ENCODE assay signal across 27 cellular contexts in genomic region chrX:22037911-22038537, GRCh38. TPM values are rescaled to one million over a fixed set of nuclear protein-coding genes. Genes with fewer than 3 reads are reported as not detected.
A peak's percentile ranks its signal among the peaks of the same experiment; 100 is the strongest.
DNase-seq lines count a peak whose midpoint lies in the region; ATAC-seq and TF ChIP-seq lines count a peak whose summit lies in the region.
"Had no signal": no experiment of that assay in that cellular context is flagged by ENCODE, and none has a peak within 500 bp of the region (broad histone marks: within the 10 kb centered on the region; RNA-seq: fewer than 3 reads in every experiment).

No MANE protein-coding gene starts in this region.

- TF ChIP-seq CTCF in chondrocyte (IDR thresholded peaks at IDR 0.05) (no peak), right atrium auricular region (IDR thresholded peaks at IDR 0.05) (no peak), body of pancreas (IDR thresholded peaks at IDR 0.05) (no peak)

- peaks cover 9% of the 10 kb centered on the region for H3K4me1 Mint-ChIP-seq in activated T-cell treated with anti-CD3 and anti-CD28 coated beads, Interleukin-2, amount 50 U/mL, for 72 hours (ENCODE audit: low read depth)
- H3K4me1 Mint-ChIP-seq in T-helper 17 cell (peaks cover 3% of the 10 kb centered on the region), chondrocyte (ENCODE audit: low read depth) (peaks cover 5% of the 10 kb centered on the region)

- no peak overlapping the region for H3K27ac Mint-ChIP-seq in activated T-cell treated with anti-CD3 and anti-CD28 coated beads, Interleukin-2, amount 50 U/mL, for 72 hours
- H3K27ac Mint-ChIP-seq in T-helper 17 cell (no peak overlapping the region), chondrocyte (ENCODE audit: unreplicated experiment) (peak overlapping the region; percentile 4)
- H3K27ac Mint-ChIP-seq: endodermal cell had no signal

- 79 to 84% methylated on average over 11 of the region's 13 CpGs for WGBS in body of pancreas, 2 donors

- H3K36me3 ChIP-seq in right atrium auricular region (no peaks in the 10 kb centered on the region), body of pancreas (replicated peaks in 1 of 2; ENCODE audit: insufficient read depth in 1 of 2, low read depth in 2 of 2) (no peaks in the 10 kb centered on the region)
- H3K36me3 ChIP-seq: BLaER1 treated with 17β-estradiol and CSF1 and Interleukin-3, amounts not matched to agents 10 nM and 100 nM; esophagus muscularis mucosa; left lung; uterus had no signal

- intact Hi-C loops in body of pancreas (cut with DNase I) = no loop called here

- H3K4me3 Mint-ChIP-seq in activated T-cell treated with anti-CD3 and anti-CD28 coated beads, Interleukin-2, amount 50 U/mL, for 72 hours = peak overlapping the region; percentile 12 to 33
- H3K4me3 Mint-ChIP-seq in T-helper 17 cell (peak overlapping the region; percentile 39), chondrocyte (ENCODE audit: unreplicated experiment) (no peak overlapping the region)
- H3K4me3 Mint-ChIP-seq: endodermal cell, naive B cell had no signal

- H3K27me3 Mint-ChIP-seq in activated T-cell treated with anti-CD3 and anti-CD28 coated beads, Interleukin-2, amount 50 U/mL, for 72 hours (ENCODE audit: low read depth) = no peaks in the 10 kb centered on the region
- H3K27me3 Mint-ChIP-seq in T-helper 17 cell = no peaks in the 10 kb centered on the region
- no peaks in the 10 kb centered on the region for H3K27me3 Mint-ChIP-seq in chondrocyte (ENCODE audit: low read depth)
- H3K27me3 Mint-ChIP-seq: naive B cell had no signal

- H3K4me3 ChIP-seq in right atrium auricular region = no peak overlapping the region
- no peak overlapping the region for H3K4me3 ChIP-seq in body of pancreas
- H3K4me3 ChIP-seq: BLaER1 treated with 17β-estradiol and CSF1 and Interleukin-3, amounts not matched to agents 10 nM and 100 nM; esophagus muscularis mucosa; left lung; PC-9; testis; uterus had no signal

- no peaks in the 10 kb centered on the region for H3K9me3 Mint-ChIP-seq in activated T-cell treated with anti-CD3 and anti-CD28 coated beads, Interleukin-2, amount 50 U/mL, for 72 hours
- no peaks in the 10 kb centered on the region for H3K9me3 Mint-ChIP-seq in chondrocyte (ENCODE audit: low read depth)
- H3K9me3 Mint-ChIP-seq: endodermal cell had no signal

- H3K27me3 ChIP-seq in right atrium auricular region (no peaks in the 10 kb centered on the region), body of pancreas (no peaks in the 10 kb centered on the region)
- H3K27me3 ChIP-seq: BLaER1 treated with 17β-estradiol and CSF1 and Interleukin-3, amounts not matched to agents 10 nM and 100 nM; esophagus muscularis mucosa; left lung; testis; uterus had no signal

- H3K4me1 ChIP-seq in right atrium auricular region (no peaks in the 10 kb centered on the region), body of pancreas (no peaks in the 10 kb centered on the region)
- H3K4me1 ChIP-seq: BLaER1 treated with 17β-estradiol and CSF1 and Interleukin-3, amounts not matched to agents 10 nM and 100 nM; Caco-2; esophagus muscularis mucosa; left lung; testis; uterus had no signal

- ATAC-seq in activated T-cell treated with anti-CD3 and anti-CD28 coated beads, Interleukin-2, amount 50 U/mL, for 72 hours (replicated peaks in 1 of 2) = peak in 1 of 2 donors; percentile 61
- ATAC-seq in T-helper 17 cell (no peak), GM21390 (IDR thresholded peaks at IDR 0.05; ENCODE audit: unreplicated experiment) (no peak), GM18861 (IDR thresholded peaks at IDR 0.05; ENCODE audit: unreplicated experiment) (no peak), body of pancreas (no peak)
- ATAC-seq: left lung had no signal

- TF ChIP-seq POLR2A in body of pancreas (IDR thresholded peaks at IDR 0.05) = no peak

- no peaks in the 10 kb centered on the region for H3K36me3 Mint-ChIP-seq in activated T-cell treated with anti-CD3 and anti-CD28 coated beads, Interleukin-2, amount 50 U/mL, for 72 hours (ENCODE audit: insufficient read depth in 2 of 2)
- no peaks in the 10 kb centered on the region for H3K36me3 Mint-ChIP-seq in T-helper 17 cell (ENCODE audit: low read depth)
- H3K36me3 Mint-ChIP-seq in chondrocyte (ENCODE audit: low read depth) = peaks cover 2% of the 10 kb centered on the region
- H3K36me3 Mint-ChIP-seq: naive B cell had no signal

- no peak for DNase-seq in activated T-cell treated with anti-CD3 and anti-CD28 coated beads, Interleukin-2, amount 50 U/mL, for 72 hours
- DNase-seq in activated T-cell treated with anti-CD3 and anti-CD28 coated beads for 4 hours (no peak), T-helper 17 cell (no peak), chondrocyte (ENCODE audit: low spot score) (no peak), right atrium auricular region (ENCODE audit: low spot score) (no peak), body of pancreas (no peak)
- DNase-seq: activated CD4-positive, CD25-positive, alpha-beta regulatory T cell treated with anti-CD3 and anti-CD28 coated beads, Interleukin-2, amount 50 U/mL, for 72 hours; activated gamma-delta T cell treated with Interleukin-2 at 50 U/mL for 16 hours; Caco-2; endodermal cell; hypothalamus; IMR-90; left lung; mesendoderm; naive B cell; NCI-H1105; NCI-H2029; NK-92 treated with Interleukin-12 subunit alpha and Interleukin-12 subunit beta, amount 100 ng/mL, for 24 hours; occipital lobe; PC-9; SHP77 treated with DMSO at 0.1 percent for 48 hours; testis; uterus had no signal

- H3K27ac ChIP-seq in right atrium auricular region = no peak overlapping the region
- H3K27ac ChIP-seq in body of pancreas = no peak overlapping the region
- H3K27ac ChIP-seq: BLaER1 treated with 17β-estradiol and CSF1 and Interleukin-3, amounts not matched to agents 10 nM and 100 nM; esophagus muscularis mucosa; left lung; PC-9; testis; uterus had no signal

- H3K9me3 ChIP-seq in T-helper 17 cell (ENCODE audit: control insufficient read depth, low read length, poor library complexity, severe bottlenecking) = no peaks in the 10 kb centered on the region
- no peaks in the 10 kb centered on the region for H3K9me3 ChIP-seq in right atrium auricular region
- no peaks in the 10 kb centered on the region for H3K9me3 ChIP-seq in body of pancreas
- H3K9me3 ChIP-seq: BLaER1 treated with 17β-estradiol and CSF1 and Interleukin-3, amounts not matched to agents 10 nM and 100 nM; Caco-2; esophagus muscularis mucosa; left lung; testis; uterus had no signal

RNA-seq across cellular contexts. Expression of gene PHEX, which starts 5.9 kb away (rescaled TPM):
- 1 to 10 TPM; 1.4 to 1.9 TPM for total RNA-seq in activated T-cell treated with anti-CD3 and anti-CD28 coated beads, Interleukin-2, amount 50 U/mL, for 72 hours
- total RNA-seq in T-helper 17 cell (under 1 TPM; 0.32 to 0.91 TPM), chondrocyte (0.97 to 1.2 TPM (median 1.1 TPM) in 3 replicates), right atrium auricular region (not detected), body of pancreas (not detected)
